In the genomic region with DNA sequence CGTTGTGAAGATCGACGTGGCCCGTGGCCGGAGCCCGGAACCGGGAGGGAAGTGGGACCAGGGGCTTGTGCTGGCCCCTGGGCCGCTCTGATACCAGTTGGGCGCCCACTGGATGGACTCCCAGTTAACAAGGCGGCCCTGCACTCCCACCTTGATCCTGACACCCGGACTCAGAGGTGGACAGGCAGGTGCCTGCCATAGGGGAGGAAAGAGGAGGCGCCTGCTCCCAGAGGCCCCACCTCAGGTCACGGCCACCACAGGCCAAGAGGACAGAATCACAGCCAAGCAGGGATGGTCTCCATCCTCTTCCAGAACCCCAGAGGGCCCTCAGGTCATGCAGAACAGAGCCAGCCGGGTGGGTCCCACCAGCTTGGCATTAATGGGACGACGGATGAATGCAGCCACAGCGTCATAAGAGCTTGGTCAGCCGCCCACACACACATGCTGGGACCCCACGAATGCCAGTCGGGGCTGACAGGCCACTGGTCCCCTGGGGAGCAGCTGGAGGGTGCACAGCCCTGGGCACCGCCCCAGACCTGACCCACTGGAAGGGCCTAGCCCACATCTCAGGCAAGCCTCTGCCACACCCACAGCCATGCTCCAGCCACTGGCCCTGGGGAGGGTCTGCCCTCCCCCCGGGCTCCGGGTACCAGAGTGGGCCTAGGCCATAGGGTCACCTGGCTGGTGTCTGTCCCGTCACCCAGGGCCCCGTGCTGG, we compare ENCODE assay signal across 12 cellular contexts. TPM values are rescaled to one million over a fixed set of nuclear protein-coding genes. Genes with fewer than 3 reads are reported as not detected.
A peak's percentile ranks its signal among the peaks of the same experiment; 100 is the strongest.
DNase-seq lines count a peak whose midpoint lies in the region; ATAC-seq and TF ChIP-seq lines count a peak whose summit lies in the region.
"Had no signal": no experiment of that assay in that cellular context is flagged by ENCODE, and none has a peak within 500 bp of the region (broad histone marks: within the 10 kb centered on the region; RNA-seq: fewer than 3 reads in every experiment).

No MANE protein-coding gene starts in this region.

- peaks cover 4% of the 10 kb centered on the region for H3K36me3 Mint-ChIP-seq in CD4-positive, CD25-positive, alpha-beta regulatory T cell

- no peaks in the 10 kb centered on the region for H3K36me3 ChIP-seq in CD4-positive, CD25-positive, alpha-beta regulatory T cell (ENCODE audit: control insufficient read depth, insufficient read depth, low read length)
- no peaks in the 10 kb centered on the region for H3K36me3 ChIP-seq in PC-3 (ENCODE audit: low read depth, low read length)
- peaks cover 0 to 17% (median 0%) of the 10 kb centered on the region in 4 donors for H3K36me3 ChIP-seq in sigmoid colon

- intact Hi-C loops in PC-3 (cut with micrococcal nuclease) (no loop called here), sigmoid colon (cut with DNase I) (no loop called here)

- H3K27me3 ChIP-seq in CD4-positive, CD25-positive, alpha-beta regulatory T cell (ENCODE audit: control insufficient read depth, insufficient read depth, low read length), result no peaks in the 10 kb centered on the region
- H3K27me3 ChIP-seq in PC-3 (ENCODE audit: low read length), result no peaks in the 10 kb centered on the region
- H3K27me3 ChIP-seq in sigmoid colon, result no peaks in the 10 kb centered on the region

- no peak for ATAC-seq in CD4-positive, CD25-positive, alpha-beta regulatory T cell (ENCODE audit: low read depth in 2 of 2)
- ATAC-seq in PC-3, result no peak
- ATAC-seq in GM19397 (IDR thresholded peaks at IDR 0.05; ENCODE audit: unreplicated experiment), result no peak

- no peaks in the 10 kb centered on the region for H3K9me2 ChIP-seq in PC-3 (replicated peaks; ENCODE audit: low read length)

- peak overlapping the region; percentile 98; the same call in 1 of the 2 replicates for H3K4me2 ChIP-seq in PC-3 (ENCODE audit: low read length)

- no peak overlapping the region for H2AFZ ChIP-seq in PC-3 (ENCODE audit: low read length)

- no peak overlapping the region for H3K9ac ChIP-seq in PC-3 (ENCODE audit: low read length)

- peaks cover 38% of the 10 kb centered on the region for H3K4me1 ChIP-seq in CD4-positive, CD25-positive, alpha-beta regulatory T cell (ENCODE audit: control insufficient read depth, insufficient read depth, low read length, poor library complexity, severe bottlenecking)
- peaks cover 10% of the 10 kb centered on the region; the same call in 1 of the 2 replicates for H3K4me1 ChIP-seq in PC-3 (ENCODE audit: insufficient read depth, low read length)
- H3K4me1 ChIP-seq in sigmoid colon, result peaks cover 0 to 53% (median 49%) of the 10 kb centered on the region in 4 donors

- CTCF ChIA-PET in PC-3 (lab: Charles Lee), result no interaction called here

- WGBS in sigmoid colon, 2 donors, result 85 to 90% methylated on average over 25 of the region's 25 CpGs

- no peak for TF ChIP-seq EP300 in sigmoid colon (IDR thresholded peaks at IDR 0.05)

- H3K4me3 ChIP-seq in CD4-positive, CD25-positive, alpha-beta regulatory T cell (ENCODE audit: low read depth, low read length), result no peak overlapping the region
- H3K4me3 ChIP-seq in PC-3 (ENCODE audit: low read length) (peak overlapping the region; percentile 93; the same call in 1 of the 2 replicates), fibroblast of mammary gland (ENCODE audit: control insufficient read depth, low read depth, low read length) (peak overlapping the region; percentile 10), sigmoid colon (peak overlapping the region in 2 of 4 donors; percentile 11 to 21)

- peak overlapping the region in 2 of 3 donors; percentile 26 to 99 for H3K27ac Mint-ChIP-seq in CD4-positive, CD25-positive, alpha-beta regulatory T cell
- H3K27ac Mint-ChIP-seq: nephron progenitor cell had no signal

- no peaks in the 10 kb centered on the region for H3F3A ChIP-seq in PC-3 (ENCODE audit: low read length, unreplicated experiment)

- no peak for TF ChIP-seq POLR2A in sigmoid colon (IDR thresholded peaks at IDR 0.05)

- TF ChIP-seq CTCF in PC-3 (conservative IDR thresholded peaks at IDR 0.05; ENCODE audit: low read depth, low read length), result no peak
- no peak for TF ChIP-seq CTCF in fibroblast of mammary gland (conservative IDR thresholded peaks at IDR 0.05; ENCODE audit: control insufficient read depth, insufficient read depth, low read depth, low read length)
- TF ChIP-seq CTCF in sigmoid colon (IDR thresholded peaks at IDR 0.05), result no peak

- H3K9me3 ChIP-seq in CD4-positive, CD25-positive, alpha-beta regulatory T cell (ENCODE audit: control insufficient read depth in 2 of 2, low read length in 2 of 2), result no peaks in the 10 kb centered on the region
- H3K9me3 ChIP-seq in PC-3 (ENCODE audit: low read length), result no peaks in the 10 kb centered on the region
- H3K9me3 ChIP-seq in sigmoid colon, result no peaks in the 10 kb centered on the region

- no peaks in the 10 kb centered on the region for H4K20me1 ChIP-seq in PC-3 (ENCODE audit: low read length)

- H3K27ac ChIP-seq in CD4-positive, CD25-positive, alpha-beta regulatory T cell (ENCODE audit: insufficient read depth, low read length, poor library complexity, severe bottlenecking), result no peak overlapping the region
- no peak overlapping the region for H3K27ac ChIP-seq in PC-3 (ENCODE audit: low read length)
- peak overlapping the region; percentile 93 to 99 (median 96) for H3K27ac ChIP-seq in sigmoid colon

- peaks cover 5 to 51% (median 22%) of the 10 kb centered on the region in 4 donors for H3K4me1 Mint-ChIP-seq in CD4-positive, CD25-positive, alpha-beta regulatory T cell

- H3K79me2 ChIP-seq in PC-3 (ENCODE audit: low read length), result peaks cover 38% of the 10 kb centered on the region

- POLR2A ChIA-PET in PC-3 (lab: Charles Lee; ENCODE audit: unreplicated experiment), result no interaction called here

- peak overlapping the region in 2 of 4 donors; percentile 11 to 48 for H3K4me3 Mint-ChIP-seq in CD4-positive, CD25-positive, alpha-beta regulatory T cell

- H3K9me3 Mint-ChIP-seq in CD4-positive, CD25-positive, alpha-beta regulatory T cell, result peaks cover 0 to 5% (median 0%) of the 10 kb centered on the region in 7 donors
- H3K9me3 Mint-ChIP-seq: nephron progenitor cell had no signal

- peaks cover 5% of the 10 kb centered on the region for H3K27me3 Mint-ChIP-seq in CD4-positive, CD25-positive, alpha-beta regulatory T cell

- no peak for DNase-seq in CD4-positive, CD25-positive, alpha-beta regulatory T cell
- no peak for DNase-seq in PC-3
- no peak for DNase-seq in fibroblast of mammary gland (ENCODE audit: low read depth)
- DNase-seq in sigmoid colon, result no peak
- no peak for DNase-seq in LoVo (ENCODE audit: low spot score)
- DNase-seq in cerebellar nuclear complex (lab: John Stamatoyannopoulos, UW), result no peak
- no peak for DNase-seq in SW 1271 (lab: John Stamatoyannopoulos, UW)
- DNase-seq: EL, foreskin melanocyte, NCI-H2227 treated with DMSO at 0.1 percent for 48 hours, nephron progenitor cell had no signal

- BruUV-seq in PC-3 (replicated peaks; lab: Mats Ljungman, UMichigan), result no TSS peak

RNA-seq across cellular contexts. Expression of a gene that starts 9.6 kb away (rescaled TPM):
- 40.6 TPM for total RNA-seq in CD4-positive, CD25-positive, alpha-beta regulatory T cell
- under 1 TPM; 0.28 to 0.86 (median 0.59) TPM for polyA plus RNA-seq in CD4-positive, CD25-positive, alpha-beta regulatory T cell
- total RNA-seq in PC-3 (2014; rRNA removed) (15.1 and 20.9 TPM in 2 replicates), sigmoid colon (10 to 100 TPM in 1 of 4 donors, 1 to 10 TPM in 3; 2.1 to 10.3 (median 4.4) TPM)
- 10 to 100 TPM in 2 of 3 donors, 1 to 10 TPM in 1; 8.4 to 20.5 (median 12.5) TPM for polyA plus RNA-seq in sigmoid colon

RNA-seq across cellular contexts. Expression of a gene that starts 12.3 kb away (rescaled TPM):
- total RNA-seq in CD4-positive, CD25-positive, alpha-beta regulatory T cell, result 148 TPM
- polyA plus RNA-seq in CD4-positive, CD25-positive, alpha-beta regulatory T cell, result 100 to 1,000 TPM; 139 to 202 (median 159) TPM
- total RNA-seq in PC-3 (2014; rRNA removed), result 101 and 102 TPM in 2 replicates
- total RNA-seq in sigmoid colon, result 10 to 100 TPM; 86.6 to 97.1 (median 92.7) TPM
- 10 to 100 TPM; 60.7 to 76.3 (median 69.4) TPM for polyA plus RNA-seq in sigmoid colon

RNA-seq across cellular contexts. Expression of a gene that starts 24.7 kb away (rescaled TPM):
- 103 TPM for total RNA-seq in CD4-positive, CD25-positive, alpha-beta regulatory T cell
- polyA plus RNA-seq in CD4-positive, CD25-positive, alpha-beta regulatory T cell, result 1 to 10 TPM; 2.5 to 5.5 (median 3.6) TPM
- total RNA-seq in PC-3 (2014; rRNA removed), result 21.4 and 24.3 TPM in 2 replicates
- total RNA-seq in sigmoid colon, result 10 to 100 TPM in 2 of 4 donors, 1 to 10 TPM in 2; 8.6 to 61.8 (median 13.1) TPM
- 10 to 100 TPM in 2 of 3 donors, 1 to 10 TPM in 1; 9.0 to 34.6 (median 11.1) TPM for polyA plus RNA-seq in sigmoid colon

RNA-seq across cellular contexts. Expression of a gene that starts 32.2 kb away (rescaled TPM):
- total RNA-seq in CD4-positive, CD25-positive, alpha-beta regulatory T cell, result 6.9 TPM
- polyA plus RNA-seq in CD4-positive, CD25-positive, alpha-beta regulatory T cell, result 1 to 10 TPM; 4.4 to 8.8 (median 6.0) TPM
- total RNA-seq in PC-3 (2014; rRNA removed), result 8.4 and 10.3 TPM in 2 replicates
- total RNA-seq in sigmoid colon, result 1 to 10 TPM in 2 of 4 donors, under 1 TPM in 2; 0.33 to 6.2 (median 1.5) TPM
- polyA plus RNA-seq in sigmoid colon, result 10 to 100 TPM in 2 of 3 donors, 1 to 10 TPM in 1; 6.6 to 17.4 (median 13.2) TPM

RNA-seq across cellular contexts. Expression of a gene that starts 32.2 kb away (rescaled TPM):
- 20.8 TPM for total RNA-seq in CD4-positive, CD25-positive, alpha-beta regulatory T cell
- polyA plus RNA-seq in CD4-positive, CD25-positive, alpha-beta regulatory T cell, result 10 to 100 TPM in 2 of 4 donors, 1 to 10 TPM in 2; 8.2 to 20.3 (median 10.0) TPM
- total RNA-seq in PC-3 (2014; rRNA removed) (61.5 and 73.7 TPM in 2 replicates), sigmoid colon (10 to 100 TPM; 25.8 to 47.0 (median 31.0) TPM)
- 10 to 100 TPM; 14.4 to 55.4 (median 16.6) TPM for polyA plus RNA-seq in sigmoid colon

Comparison
In these comparisons a context has a peak if more than half of its experiments do, and no peak if none do; other contexts are left out.
1. H3K27ac ChIP-seq: peak in sigmoid colon (4 of 4); none in CD4-positive, CD25-positive, alpha-beta regulatory T cell (single experiment) and PC-3 (single experiment).